1 cellular context compared by ENCODE assay signal in genomic region chr11:64337538-64338249, GRCh38.
TF ChIP-seq lines count a peak whose summit lies in the region.

No MANE protein-coding gene starts in this region.

TF ChIP-seq in endothelial cell of umbilical vein, 7 proteins besides CTCF, POLR2A, EP300 and RAD21 (continued from another document):
- TF ChIP-seq MAX (IDR thresholded peaks at IDR 0.05; ENCODE audit: insufficient read depth, insufficient read length) (no peak), EZH2 (IDR thresholded peaks at IDR 0.05; ENCODE audit: borderline replicate concordance, low read depth, low read length, severe bottlenecking) (no peak), POLR2AphosphoS5 (IDR thresholded peaks at IDR 0.05; ENCODE audit: insufficient read depth, low read depth, low read length) (no peak), JUN (IDR thresholded peaks at IDR 0.05; ENCODE audit: borderline replicate concordance, insufficient read depth, insufficient read length, low read depth) (no peak), MYC (IDR thresholded peaks at IDR 0.05; ENCODE audit: low read depth, low read length) (no peak), FOS (IDR thresholded peaks at IDR 0.05; ENCODE audit: borderline replicate concordance, insufficient read depth, low read length) (no peak)
TF ChIP-seq in endothelial cell of umbilical vein: peak in this region for 0.
